8 cellular contexts compared by ENCODE assay signal in the genomic region with DNA sequence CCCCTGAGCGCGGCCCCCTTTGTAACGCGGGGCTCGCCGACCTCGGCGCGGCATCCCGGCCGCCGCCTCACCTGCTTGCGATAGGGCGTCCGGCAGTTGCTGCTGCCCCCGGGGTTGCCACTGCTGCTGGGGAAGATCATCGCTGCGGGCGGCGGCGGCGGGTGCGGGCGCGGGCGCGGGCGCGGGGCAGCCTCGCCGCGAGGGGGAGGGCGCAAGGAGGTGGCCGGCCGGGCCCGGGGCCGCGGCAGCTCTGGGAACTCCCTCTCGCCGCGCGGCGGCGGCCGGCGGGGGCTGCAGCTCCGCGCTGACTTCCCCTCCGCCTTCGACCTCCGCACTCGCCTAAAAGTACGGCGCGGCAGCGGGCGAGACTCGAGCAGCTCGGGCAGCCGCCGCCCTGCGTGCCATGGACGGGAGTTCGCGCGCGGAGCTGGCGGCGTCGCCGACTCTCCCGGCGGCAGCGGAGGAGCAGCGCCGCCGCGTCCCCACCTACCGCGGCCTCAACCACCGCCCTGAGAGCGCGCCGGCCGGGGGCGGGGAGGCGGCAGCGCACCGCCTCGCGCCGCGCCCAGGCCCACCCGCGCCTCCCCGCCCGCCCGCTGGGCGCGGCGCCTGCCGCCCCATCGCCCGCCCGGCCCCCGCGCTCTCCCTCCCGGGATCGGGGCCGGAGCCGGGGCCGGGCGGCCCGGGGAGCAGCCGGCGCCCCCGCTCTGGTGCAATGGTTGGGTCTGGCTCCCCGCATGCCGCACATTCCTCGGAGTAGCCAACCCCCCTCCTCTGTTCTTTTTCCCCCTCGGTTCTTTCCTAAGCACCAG.
DNase-seq lines count a peak whose midpoint lies in the region; ATAC-seq and TF ChIP-seq lines count a peak whose summit lies in the region.

No MANE protein-coding gene starts in this region.

- H3K36me3 ChIP-seq in esophagus squamous epithelium: no peaks in the 10 kb centered on the region

- peaks cover 39 to 82% (median 66%) of the 10 kb centered on the region in 3 donors for H3K4me1 ChIP-seq in esophagus squamous epithelium

- peaks cover 83% of the 10 kb centered on the region for H3K4me1 Mint-ChIP-seq in activated T-cell treated with anti-CD3 and anti-CD28 coated beads, Interleukin-2, amount 50 U/mL, for 4 hours (ENCODE audit: low read depth)
- H3K4me1 Mint-ChIP-seq in naive B cell: peaks cover 50 to 84% (median 81%) of the 10 kb centered on the region in 3 donors

- H3K4me3 ChIP-seq in esophagus squamous epithelium: peak overlapping the region; percentile 84 to 99 (median 92)

- intact Hi-C loops in esophagus squamous epithelium (cut with DNase I): loop anchor here (10.0 kb wide), 1 partner anchor 83 kb away; no protein-coding TSS in a partner anchor

- H3K27ac Mint-ChIP-seq in naive B cell: peak overlapping the region; percentile 78 to 97 (median 95)

- H3K9me3 ChIP-seq in esophagus squamous epithelium: no peaks in the 10 kb centered on the region

- H3K4me3 Mint-ChIP-seq in activated T-cell treated with anti-CD3 and anti-CD28 coated beads, Interleukin-2, amount 50 U/mL, for 4 hours: peak overlapping the region; percentile 86
- peak overlapping the region; percentile 88 to 97 (median 94) for H3K4me3 Mint-ChIP-seq in naive B cell

- DNase-seq in NCI-H524 (lab: John Stamatoyannopoulos, UW): peak; percentile 1 to 26
- DNase-seq in NCI-H524 treated with DMSO at 0.1 percent for 48 hours (lab: John Stamatoyannopoulos, UW): no peak
- DNase-seq in NCI-H748 treated with DMSO at 0.1 percent for 48 hours (lab: John Stamatoyannopoulos, UW): peak; percentile 25
- peak; percentile 51 for DNase-seq in activated T-cell treated with anti-CD3 and anti-CD28 coated beads, Interleukin-2, amount 50 U/mL, for 4 hours
- no peak for DNase-seq in esophagus squamous epithelium (lab: John Stamatoyannopoulos, UW)
- DNase-seq in naive B cell: peak; percentile 79

- WGBS in esophagus squamous epithelium, 2 donors: 0% methylated on average over 1 of the region's 121 CpGs

- H3K27me3 Mint-ChIP-seq in activated T-cell treated with anti-CD3 and anti-CD28 coated beads, Interleukin-2, amount 50 U/mL, for 4 hours (ENCODE audit: low read depth): no peaks in the 10 kb centered on the region
- H3K27me3 Mint-ChIP-seq in naive B cell: no peaks in the 10 kb centered on the region

- H3K27me3 ChIP-seq in esophagus squamous epithelium: no peaks in the 10 kb centered on the region

- TF ChIP-seq POLR2A in esophagus squamous epithelium (IDR thresholded peaks at IDR 0.05): peak in 3 of 4 donors; percentile 19 to 83 (median 83)

- no peaks in the 10 kb centered on the region for H3K9me3 Mint-ChIP-seq in activated T-cell treated with anti-CD3 and anti-CD28 coated beads, Interleukin-2, amount 50 U/mL, for 4 hours
- H3K9me3 Mint-ChIP-seq in naive B cell: no peaks in the 10 kb centered on the region

- H3K27ac ChIP-seq in esophagus squamous epithelium: peak overlapping the region; percentile 92 to 99 (median 96)
- H3K27ac ChIP-seq in temporal lobe (ENCODE audit: low read depth, low read length): peak overlapping the region; percentile 61

- ATAC-seq in HG02885 (IDR thresholded peaks at IDR 0.05; ENCODE audit: poor library complexity, unreplicated experiment) (peak; percentile 72), naive B cell (ENCODE audit: low read depth in 2 of 2) (peak; percentile 60 to 65)
- ATAC-seq in activated T-cell treated with anti-CD3 and anti-CD28 coated beads, Interleukin-2, amount 50 U/mL, for 4 hours: peak; percentile 53 to 54

- TF ChIP-seq CTCF in esophagus squamous epithelium (IDR thresholded peaks at IDR 0.05): peak in 1 of 6 experiments; percentile 31

- H3K36me3 Mint-ChIP-seq in activated T-cell treated with anti-CD3 and anti-CD28 coated beads, Interleukin-2, amount 50 U/mL, for 4 hours (ENCODE audit: insufficient read depth): no peaks in the 10 kb centered on the region
- H3K36me3 Mint-ChIP-seq in naive B cell: peaks cover 0 to 7% of the 10 kb centered on the region in 2 donors

Comparison
In these comparisons a context has a peak if more than half of its experiments do, and no peak if none do; other contexts are left out.
1. DNase-seq: peak in NCI-H524 (2 of 2), NCI-H748 treated with DMSO at 0.1 percent for 48 hours (single experiment), activated T-cell treated with anti-CD3 and anti-CD28 coated beads, Interleukin-2, amount 50 U/mL, for 4 hours (single experiment) and naive B cell (single experiment); none in NCI-H524 treated with DMSO at 0.1 percent for 48 hours (single experiment) and esophagus squamous epithelium (single experiment).
2. Peak in every context shown above with its lines, with median percentiles within 50 percentile points of each other: ATAC-seq.